ENCODE assay signal across 8 cellular contexts in the genomic region with DNA sequence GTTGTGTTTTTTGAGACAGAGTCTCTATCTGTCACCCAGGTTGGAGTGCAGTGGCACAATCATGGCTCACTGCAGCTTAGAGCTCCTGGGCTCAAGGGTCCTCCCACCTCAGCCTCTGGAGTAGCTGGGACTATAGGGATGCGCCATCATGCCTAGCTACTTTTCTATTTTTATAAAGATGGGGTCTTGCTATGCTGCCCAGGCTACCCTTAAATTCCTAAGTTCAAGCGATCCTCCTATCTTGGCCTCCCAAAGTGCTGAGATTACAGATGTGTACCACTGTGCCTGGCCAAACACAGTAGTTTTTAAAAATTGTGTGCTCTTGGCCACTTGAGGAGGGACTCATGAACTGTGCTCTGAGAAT. TPM values are rescaled to one million over a fixed set of nuclear protein-coding genes. Genes with fewer than 3 reads are reported as not detected.
A peak's percentile ranks its signal among the peaks of the same experiment; 100 is the strongest.
DNase-seq lines count a peak whose midpoint lies in the region; ATAC-seq and TF ChIP-seq lines count a peak whose summit lies in the region.

No MANE protein-coding gene starts in this region.

- DNase-seq in activated T-cell treated with anti-CD3 and anti-CD28 coated beads, Interleukin-2, amount 50 U/mL, for 24 hours = no peak
- DNase-seq in activated T-cell treated with anti-CD3 and anti-CD28 coated beads, Interleukin-2, amount 50 U/mL, for 48 hours = no peak
- DNase-seq in activated naive CD8-positive, alpha-beta T cell treated with anti-CD3 and anti-CD28 coated beads, Interleukin-2, amount 50 U/mL, for 24 hours = no peak
- DNase-seq in right lobe of liver = no peak
- DNase-seq in COLO829 (ENCODE audit: low spot score) = no peak
- DNase-seq in activated CD8-positive, alpha-beta memory T cell treated with anti-CD3 and anti-CD28 coated beads, Interleukin-2, amount 50 U/mL, for 4 hours = no peak

- H3K27ac ChIP-seq in right lobe of liver (peak overlapping the region in 1 of 3 donors; percentile 60), thymus (ENCODE audit: low read depth) (no peak overlapping the region)

- H3K36me3 ChIP-seq in right lobe of liver = no peaks in the 10 kb centered on the region
- no peaks in the 10 kb centered on the region for H3K36me3 ChIP-seq in thymus (ENCODE audit: control insufficient read depth, insufficient read depth)

- no peak for TF ChIP-seq CTCF in right lobe of liver (IDR thresholded peaks at IDR 0.05)

- intact Hi-C loops in right lobe of liver (cut with DNase I) = no loop called here

- H3K27me3 Mint-ChIP-seq in activated T-cell treated with anti-CD3 and anti-CD28 coated beads, Interleukin-2, amount 50 U/mL, for 24 hours = peaks cover 64% of the 10 kb centered on the region
- peaks cover 56% of the 10 kb centered on the region for H3K27me3 Mint-ChIP-seq in activated naive CD8-positive, alpha-beta T cell treated with anti-CD3 and anti-CD28 coated beads, Interleukin-2, amount 50 U/mL, for 24 hours

- H3K36me3 Mint-ChIP-seq in activated T-cell treated with anti-CD3 and anti-CD28 coated beads, Interleukin-2, amount 50 U/mL, for 24 hours (ENCODE audit: low read depth) = no peaks in the 10 kb centered on the region
- no peaks in the 10 kb centered on the region for H3K36me3 Mint-ChIP-seq in activated naive CD8-positive, alpha-beta T cell treated with anti-CD3 and anti-CD28 coated beads, Interleukin-2, amount 50 U/mL, for 24 hours (ENCODE audit: low read depth)

- peak overlapping the region in 2 of 3 donors; percentile 66 to 72 for H3K4me3 ChIP-seq in right lobe of liver
- peak overlapping the region; percentile 44 for H3K4me3 ChIP-seq in thymus (ENCODE audit: low read length)

- peaks cover 0 to 10% (median 0%) of the 10 kb centered on the region in 4 donors for H3K4me1 ChIP-seq in right lobe of liver
- H3K4me1 ChIP-seq in thymus (ENCODE audit: control insufficient read depth, insufficient read depth, low read length) = no peaks in the 10 kb centered on the region

- no peak for TF ChIP-seq POLR2A in right lobe of liver (IDR thresholded peaks at IDR 0.05)

- 92% methylated on average over 2 of the region's 2 CpGs for WGBS in right lobe of liver (ENCODE audit: insufficient coverage, low coverage, low lambda C conversion rate, missing lambda C conversion rate)
- 97% methylated on average over 2 of the region's 2 CpGs for WGBS in thymus

- peak overlapping the region; percentile 81 for H3K4me3 Mint-ChIP-seq in activated T-cell treated with anti-CD3 and anti-CD28 coated beads, Interleukin-2, amount 50 U/mL, for 24 hours
- H3K4me3 Mint-ChIP-seq in activated naive CD8-positive, alpha-beta T cell treated with anti-CD3 and anti-CD28 coated beads, Interleukin-2, amount 50 U/mL, for 24 hours = peak overlapping the region; percentile 81

- no peaks in the 10 kb centered on the region for H3K9me3 ChIP-seq in right lobe of liver
- no peaks in the 10 kb centered on the region for H3K9me3 ChIP-seq in thymus (ENCODE audit: control insufficient read depth)

- no peaks in the 10 kb centered on the region for H3K27me3 ChIP-seq in right lobe of liver
- H3K27me3 ChIP-seq in thymus (ENCODE audit: control insufficient read depth, insufficient read depth) = peaks cover 44% of the 10 kb centered on the region

- H3K4me1 Mint-ChIP-seq in activated T-cell treated with anti-CD3 and anti-CD28 coated beads, Interleukin-2, amount 50 U/mL, for 24 hours (ENCODE audit: low read depth) = peaks cover 31% of the 10 kb centered on the region
- peaks cover 24% of the 10 kb centered on the region for H3K4me1 Mint-ChIP-seq in activated naive CD8-positive, alpha-beta T cell treated with anti-CD3 and anti-CD28 coated beads, Interleukin-2, amount 50 U/mL, for 24 hours

- H3K27ac Mint-ChIP-seq in activated T-cell treated with anti-CD3 and anti-CD28 coated beads, Interleukin-2, amount 50 U/mL, for 24 hours = no peak overlapping the region
- H3K27ac Mint-ChIP-seq in activated naive CD8-positive, alpha-beta T cell treated with anti-CD3 and anti-CD28 coated beads, Interleukin-2, amount 50 U/mL, for 24 hours = no peak overlapping the region

- no peaks in the 10 kb centered on the region for H3K9me3 Mint-ChIP-seq in activated T-cell treated with anti-CD3 and anti-CD28 coated beads, Interleukin-2, amount 50 U/mL, for 24 hours
- no peaks in the 10 kb centered on the region for H3K9me3 Mint-ChIP-seq in activated naive CD8-positive, alpha-beta T cell treated with anti-CD3 and anti-CD28 coated beads, Interleukin-2, amount 50 U/mL, for 24 hours

- ATAC-seq in activated naive CD8-positive, alpha-beta T cell treated with anti-CD3 and anti-CD28 coated beads, Interleukin-2, amount 50 U/mL, for 24 hours = no peak
- ATAC-seq in right lobe of liver = no peak
- no peak for ATAC-seq in GM18909 (IDR thresholded peaks at IDR 0.05; ENCODE audit: poor library complexity, unreplicated experiment)

RNA-seq across cellular contexts. Expression of gene TLX1, which starts 10.6 kb away (rescaled TPM):
- total RNA-seq in right lobe of liver = under 1 TPM; 0.12 to 0.60 (median 0.27) TPM
- polyA plus RNA-seq in thymus = 0.27 TPM

RNA-seq across cellular contexts. Expression of gene KAZALD1, which starts 58.7 kb away (rescaled TPM):
- 1 to 10 TPM in 1 of 6 experiments, under 1 TPM in 5; 0.22 to 1.1 (median 0.57) TPM for total RNA-seq in right lobe of liver
- 2.3 TPM for polyA plus RNA-seq in thymus
